23 cellular contexts compared by ENCODE assay signal in the genomic region with DNA sequence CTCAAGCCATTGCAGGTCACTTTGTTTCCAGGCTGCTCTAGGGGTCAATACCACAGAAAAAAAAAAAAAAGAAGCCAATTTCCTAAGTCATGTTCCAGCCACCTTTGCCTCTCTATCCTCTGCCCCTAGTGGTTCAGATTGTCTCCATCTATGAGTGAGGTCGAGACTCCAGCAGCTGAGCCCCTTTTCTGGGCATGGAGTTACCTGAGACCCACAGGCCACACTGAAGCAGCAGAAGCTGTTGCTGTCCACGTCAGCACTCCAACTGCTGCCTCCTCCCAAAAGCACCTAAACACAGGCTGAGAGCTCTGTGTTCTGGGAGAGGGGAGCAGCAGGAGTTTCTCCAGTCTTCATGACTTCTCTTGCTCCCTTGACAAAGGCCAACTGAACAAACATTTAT.
DNase-seq lines count a peak whose midpoint lies in the region; ATAC-seq and TF ChIP-seq lines count a peak whose summit lies in the region.
"Had no signal": no experiment of that assay in that cellular context is flagged by ENCODE, and none has a peak within 500 bp of the region (broad histone marks: within the 10 kb centered on the region; RNA-seq: fewer than 3 reads in every experiment).

No MANE protein-coding gene starts in this region.

- H2AFZ ChIP-seq in H9 (ENCODE audit: low read length) = no peak overlapping the region
- H2AFZ ChIP-seq: neural progenitor cell had no signal

- H3K27ac ChIP-seq in C4-2B = no peak overlapping the region
- no peak overlapping the region for H3K27ac ChIP-seq in H9 (ENCODE audit: insufficient read length, low read depth, low read length)
- H3K27ac ChIP-seq in RWPE2 (ENCODE audit: poor library complexity, severe bottlenecking) = no peak overlapping the region
- H3K27ac ChIP-seq: BLaER1, gastrocnemius medialis, neural progenitor cell, upper lobe of left lung had no signal

- peak; percentile 64 for DNase-seq in H9
- DNase-seq in RWPE2 (ENCODE audit: low spot score) = peak; percentile 55
- DNase-seq in left kidney (ENCODE audit: low read depth, low spot score) = peak; percentile 69
- DNase-seq in NOMO-1 treated with dmso at 0.1 percent for 144 hours (lab: John Stamatoyannopoulos, UW; ENCODE audit: unreplicated experiment) = no peak
- DNase-seq in HEK293T (ENCODE audit: extremely low spot score) = no peak
- no peak for DNase-seq in NCI-H146 treated with DMSO at 0.1 percent for 48 hours (lab: John Stamatoyannopoulos, UW; ENCODE audit: unreplicated experiment)
- DNase-seq in activated CD4-positive, alpha-beta T cell treated with anti-CD3 and anti-CD28 coated beads, Interleukin-2, amount 10 ng/mL, durations not matched to agents 7 days and 5 days = no peak
- DNase-seq: activated CD4-positive, alpha-beta T cell treated with anti-CD3 and anti-CD28 coated beads, Interleukin-2, amount 50 U/mL, for 48 hours; activated CD4-positive, CD25-positive, alpha-beta regulatory T cell; activated CD8-positive, alpha-beta memory T cell treated with anti-CD3 and anti-CD28 coated beads, Interleukin-2, amount 50 U/mL, for 4 hours; COR-L47; gastrocnemius medialis; hypothalamus; MG63; NCI-H1436 treated with DMSO at 0.1 percent for 48 hours; NCI-H510A; upper lobe of left lung had no signal

- peaks cover 9 to 14% of the 10 kb centered on the region in 2 experiments for H3K4me1 Mint-ChIP-seq in H9
- no peaks in the 10 kb centered on the region for H3K4me1 Mint-ChIP-seq in activated CD4-positive, alpha-beta T cell treated with anti-CD3 and anti-CD28 coated beads, Interleukin-2, amount 10 ng/mL, durations not matched to agents 7 days and 5 days
- H3K4me1 Mint-ChIP-seq: activated naive CD4-positive, alpha-beta T cell treated with anti-CD3 and anti-CD28 coated beads, Interleukin-2, amount 50 U/mL, for 24 hours; IgD-negative memory B cell; neural progenitor cell had no signal

- no peak overlapping the region for H3K14ac ChIP-seq in H9 (ENCODE audit: insufficient read depth, low read length)

- H3K4me1 ChIP-seq in H9 (ENCODE audit: insufficient read depth, low read length) (peaks cover 6% of the 10 kb centered on the region; the same call in 1 of the 2 replicates), RWPE2 (ENCODE audit: insufficient read depth, poor library complexity, severe bottlenecking) (no peaks in the 10 kb centered on the region)
- H3K4me1 ChIP-seq: BLaER1, gastrocnemius medialis, neural progenitor cell, upper lobe of left lung had no signal

- CTCF ChIA-PET in HEK293T (lab: Yijun Ruan, JAX) = interaction anchor here (0.6 kb wide), 1 partner anchor 98 kb away, joined by 3 read pairs; no protein-coding TSS in a partner anchor
- CTCF ChIA-PET in activated CD4-positive, alpha-beta T cell treated with anti-CD3 and anti-CD28 coated beads, Interleukin-2, amount 10 ng/mL, durations not matched to agents 7 days and 5 days (lab: Charles Lee) = interaction anchor here (0.6 kb wide), 1 partner anchor 1352 kb away, joined by 5 read pairs; no protein-coding TSS in a partner anchor

- no CpG with 5 or more reads among the region's 2 CpGs for WGBS in H9 (ENCODE audit: extremely low coverage, insufficient read length, low lambda C conversion rate)

- no peaks in the 10 kb centered on the region for H3K79me1 ChIP-seq in H9 (ENCODE audit: insufficient read depth, low read depth, low read length, poor library complexity, severe bottlenecking)

- H2BK120ac ChIP-seq in H9 (ENCODE audit: low read depth, low read length, poor library complexity, severe bottlenecking) = no peak overlapping the region

- TF ChIP-seq CTCF in C4-2B (conservative IDR thresholded peaks at IDR 0.05) (peak; percentile 18), H9 (conservative IDR thresholded peaks at IDR 0.05) (peak; percentile 58; the same call in 2 of the 3 replicates), RWPE2 (IDR thresholded peaks at IDR 0.05; ENCODE audit: poor library complexity, severe bottlenecking) (no peak)

- no peak overlapping the region for H3K4ac ChIP-seq in H9 (ENCODE audit: low read depth, low read length)

- no peak overlapping the region for H3K4me2 ChIP-seq in H9 (ENCODE audit: insufficient read depth, insufficient read length, low read length)
- H3K4me2 ChIP-seq: BLaER1, neural progenitor cell had no signal

- no peak overlapping the region for H3T11ph ChIP-seq in H9 (ENCODE audit: low read length)

- H4K5ac ChIP-seq in H9 (ENCODE audit: insufficient read length, low read depth, low read length) = no peak overlapping the region

- peak; percentile 56 for ATAC-seq in RWPE2 (ENCODE audit: low read depth)

- no peaks in the 10 kb centered on the region for H3K36me3 ChIP-seq in RWPE2 (ENCODE audit: low read depth)
- H3K36me3 ChIP-seq: BLaER1, gastrocnemius medialis, MG63, neural progenitor cell, upper lobe of left lung had no signal

- no peaks in the 10 kb centered on the region for H3K27me3 Mint-ChIP-seq in H9 (ENCODE audit: low read depth)
- no peaks in the 10 kb centered on the region for H3K27me3 Mint-ChIP-seq in activated CD4-positive, alpha-beta T cell treated with anti-CD3 and anti-CD28 coated beads, Interleukin-2, amount 10 ng/mL, durations not matched to agents 7 days and 5 days
- H3K27me3 Mint-ChIP-seq: IgD-negative memory B cell had no signal

- no peak overlapping the region for H3K56ac ChIP-seq in H9 (ENCODE audit: insufficient read length, low read depth, low read length)

- H3K9ac ChIP-seq in H9 (ENCODE audit: extremely low read depth, insufficient read length, low read length) = no peak overlapping the region
- H3K9ac ChIP-seq: BLaER1, neural progenitor cell had no signal

- H3K4me3 ChIP-seq in RWPE2 (ENCODE audit: severe bottlenecking) = no peak overlapping the region
- H3K4me3 ChIP-seq: BLaER1, gastrocnemius medialis, MG63, neural progenitor cell, upper lobe of left lung had no signal

- H3K9me3 ChIP-seq in H9 (ENCODE audit: control insufficient read depth, low read depth, low read length) (no peaks in the 10 kb centered on the region), RWPE2 (ENCODE audit: severe bottlenecking) (no peaks in the 10 kb centered on the region)
- H3K9me3 ChIP-seq: BLaER1, gastrocnemius medialis, MG63, upper lobe of left lung had no signal

- H2BK5ac ChIP-seq in H9 (ENCODE audit: insufficient read length, low read length) = no peak overlapping the region

- H2BK20ac ChIP-seq in H9 (ENCODE audit: low read depth, low read length, poor library complexity, severe bottlenecking) = no peak overlapping the region

- H3K23ac ChIP-seq in H9 (ENCODE audit: insufficient read length, low read depth, low read length) = no peak overlapping the region

- H3K27ac Mint-ChIP-seq in H9 = no peak overlapping the region
- H3K27ac Mint-ChIP-seq in activated CD4-positive, alpha-beta T cell treated with anti-CD3 and anti-CD28 coated beads, Interleukin-2, amount 10 ng/mL, durations not matched to agents 7 days and 5 days = no peak overlapping the region
- H3K27ac Mint-ChIP-seq: activated naive CD4-positive, alpha-beta T cell treated with anti-CD3 and anti-CD28 coated beads, Interleukin-2, amount 50 U/mL, for 24 hours; IgD-negative memory B cell; neural progenitor cell; T-helper 2 cell treated with Interferon-gamma antibody and Interleukin-4, amounts not matched to agents 5 μg/mL and 100 μg/mL, for 36 hours had no signal

- H3K27me3 ChIP-seq in H9 (ENCODE audit: insufficient read depth, low read length) = no peaks in the 10 kb centered on the region
- peaks cover 17% of the 10 kb centered on the region for H3K27me3 ChIP-seq in RWPE2 (ENCODE audit: insufficient read depth, poor library complexity, severe bottlenecking)
- H3K27me3 ChIP-seq: BLaER1, gastrocnemius medialis, MG63, neural progenitor cell, upper lobe of left lung had no signal

- no peak overlapping the region for H4K91ac ChIP-seq in H9 (ENCODE audit: insufficient read length, low read depth, low read length)

- H4K20me1 ChIP-seq in H9 (ENCODE audit: control insufficient read depth, insufficient read depth, insufficient read length) = no peaks in the 10 kb centered on the region
- H4K20me1 ChIP-seq: BLaER1 had no signal

- H3K4me3 Mint-ChIP-seq in H9 = no peak overlapping the region
- no peak overlapping the region for H3K4me3 Mint-ChIP-seq in activated CD4-positive, alpha-beta T cell treated with anti-CD3 and anti-CD28 coated beads, Interleukin-2, amount 10 ng/mL, durations not matched to agents 7 days and 5 days
- H3K4me3 Mint-ChIP-seq: activated naive CD4-positive, alpha-beta T cell treated with anti-CD3 and anti-CD28 coated beads, Interleukin-2, amount 50 U/mL, for 24 hours; IgD-negative memory B cell; neural progenitor cell; T-helper 2 cell treated with Interferon-gamma antibody and Interleukin-4, amounts not matched to agents 5 μg/mL and 100 μg/mL, for 36 hours had no signal

- no peaks in the 10 kb centered on the region; a peak in 1 of 7 replicates for H3K36me3 Mint-ChIP-seq in H9 (ENCODE audit: insufficient read depth in 1 of 3, low read depth in 3 of 3)
- no peaks in the 10 kb centered on the region for H3K36me3 Mint-ChIP-seq in activated CD4-positive, alpha-beta T cell treated with anti-CD3 and anti-CD28 coated beads, Interleukin-2, amount 10 ng/mL, durations not matched to agents 7 days and 5 days (ENCODE audit: low read depth)
- H3K36me3 Mint-ChIP-seq: activated naive CD4-positive, alpha-beta T cell treated with anti-CD3 and anti-CD28 coated beads, Interleukin-2, amount 50 U/mL, for 24 hours; neural progenitor cell had no signal

- H3K9me3 Mint-ChIP-seq in H9 = no peaks in the 10 kb centered on the region
- no peaks in the 10 kb centered on the region for H3K9me3 Mint-ChIP-seq in activated CD4-positive, alpha-beta T cell treated with anti-CD3 and anti-CD28 coated beads, Interleukin-2, amount 10 ng/mL, durations not matched to agents 7 days and 5 days
- H3K9me3 Mint-ChIP-seq: activated naive CD4-positive, alpha-beta T cell treated with anti-CD3 and anti-CD28 coated beads, Interleukin-2, amount 50 U/mL, for 24 hours; neural progenitor cell; T-helper 2 cell treated with Interferon-gamma antibody and Interleukin-4, amounts not matched to agents 5 μg/mL and 100 μg/mL, for 36 hours had no signal

- no peaks in the 10 kb centered on the region for H3K23me2 ChIP-seq in H9 (ENCODE audit: insufficient read length, low read depth, low read length, poor library complexity, severe bottlenecking)

- H3K18ac ChIP-seq in H9 (ENCODE audit: insufficient read length, low read depth, low read length) = no peak overlapping the region

- POLR2A ChIA-PET in HEK293T (lab: Yijun Ruan, JAX) = no interaction called here
- POLR2A ChIA-PET in activated CD4-positive, alpha-beta T cell treated with anti-CD3 and anti-CD28 coated beads, Interleukin-2, amount 10 ng/mL, durations not matched to agents 7 days and 5 days (lab: Charles Lee) = no interaction called here

- no peak overlapping the region for H2BK15ac ChIP-seq in H9 (ENCODE audit: low read depth, low read length)

- no peak overlapping the region for H2AK5ac ChIP-seq in H9 (ENCODE audit: insufficient read length, low read length)

- H2BK12ac ChIP-seq in H9 (ENCODE audit: insufficient read length, low read depth, low read length) = no peak overlapping the region

- no peaks in the 10 kb centered on the region for H3K79me2 ChIP-seq in H9 (ENCODE audit: insufficient read depth, low read length)

- H4K8ac ChIP-seq in H9 (replicated peaks; ENCODE audit: insufficient read length, low read depth, low read length) = no peak overlapping the region

TF ChIP-seq in HEK293T, 16 proteins besides CTCF, POLR2A, EP300 and RAD21 (continues in another document):
- TF ChIP-seq BHLHE40 (IDR thresholded peaks at IDR 0.05; ENCODE audit: borderline replicate concordance) (no peak), SP1 (IDR thresholded peaks at IDR 0.05) (no peak), TARDBP (IDR thresholded peaks at IDR 0.05) (no peak)

Comparison
In these comparisons a context has a peak if more than half of its experiments do, and no peak if none do; other contexts are left out.
1. DNase-seq: peak in H9 (single experiment), RWPE2 (single experiment) and left kidney (single experiment); none in NOMO-1 treated with dmso at 0.1 percent for 144 hours (single experiment), HEK293T (single experiment), NCI-H146 treated with DMSO at 0.1 percent for 48 hours (single experiment) and activated CD4-positive, alpha-beta T cell treated with anti-CD3 and anti-CD28 coated beads, Interleukin-2, amount 10 ng/mL, durations not matched to agents 7 days and 5 days (single experiment).